Comparison of ENCODE assay signal across 10 cellular contexts in the genomic region with DNA sequence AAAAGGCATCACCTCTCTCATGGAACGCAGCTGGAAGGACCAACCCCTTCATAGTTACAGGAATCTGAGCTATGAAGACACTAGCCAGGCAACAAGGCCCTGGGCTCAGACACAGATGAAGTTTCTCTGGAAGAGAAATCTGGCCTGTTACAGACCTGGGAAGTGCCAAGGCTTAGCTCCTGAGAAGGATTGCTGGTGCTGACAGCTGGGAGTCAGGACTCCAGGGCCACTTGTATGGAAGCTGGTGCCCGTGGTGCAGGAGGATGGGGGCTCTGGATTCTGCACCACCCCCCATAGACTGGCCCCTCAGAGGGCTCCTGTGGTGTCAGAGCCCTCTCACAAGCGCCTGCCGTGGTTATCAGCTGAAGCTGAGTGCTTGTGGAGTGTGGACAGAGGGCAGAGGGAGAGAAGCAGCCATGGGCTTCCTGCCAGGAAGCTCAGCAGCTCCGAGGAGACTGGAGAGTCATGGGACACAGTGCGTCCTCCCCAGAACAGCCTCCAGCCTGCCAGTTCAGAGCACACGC.
DNase-seq lines count a peak whose midpoint lies in the region; ATAC-seq and TF ChIP-seq lines count a peak whose summit lies in the region.
"Had no signal": no experiment of that assay in that cellular context is flagged by ENCODE, and none has a peak within 500 bp of the region (broad histone marks: within the 10 kb centered on the region; RNA-seq: fewer than 3 reads in every experiment).

No MANE protein-coding gene starts in this region.

- DNase-seq in amniotic epithelial cell (ENCODE audit: low read depth) (peak; percentile 35), hepatocyte (ENCODE audit: low spot score) (peak; percentile 71), retinal pigment epithelial cell (ENCODE audit: low read depth) (peak; percentile 38), superior temporal gyrus (ENCODE audit: extremely low spot score) (no peak), Caco-2 (no peak), GOT3 (lab: John Stamatoyannopoulos, UW) (no peak)
- DNase-seq: DND-41, NCI-H2227 treated with DMSO at 0.1 percent for 48 hours had no signal

- no peaks in the 10 kb centered on the region for H3K9me2 ChIP-seq in hepatocyte (replicated peaks; ENCODE audit: insufficient read depth)

- H3K9me3 Mint-ChIP-seq in Caco-2 (ENCODE audit: unreplicated experiment), result no peaks in the 10 kb centered on the region

- no peaks in the 10 kb centered on the region for H3K36me3 Mint-ChIP-seq in Caco-2 (ENCODE audit: insufficient read depth, unreplicated experiment)

- intact Hi-C loops in Caco-2 (cut with micrococcal nuclease; ENCODE audit: unreplicated experiment), result no loop called here

- no peaks in the 10 kb centered on the region for H3K79me2 ChIP-seq in hepatocyte

- ATAC-seq in GM21381 (IDR thresholded peaks at IDR 0.05; ENCODE audit: unreplicated experiment), result no peak

- no peaks in the 10 kb centered on the region for H4K20me1 ChIP-seq in hepatocyte (ENCODE audit: insufficient read depth, poor library complexity, severe bottlenecking)

- H3K4me1 ChIP-seq in HEK293 (ENCODE audit: control insufficient read depth, insufficient read depth, low read length), result no peaks in the 10 kb centered on the region
- peaks cover 4% of the 10 kb centered on the region for H3K4me1 ChIP-seq in hepatocyte (ENCODE audit: insufficient read depth)
- peaks cover 17% of the 10 kb centered on the region for H3K4me1 ChIP-seq in Caco-2

- 64% methylated on average over 7 of the region's 7 CpGs for WGBS in hepatocyte (ENCODE audit: low lambda C conversion rate, missing lambda C conversion rate)

- CTCF ChIA-PET in HEK293 (lab: Yijun Ruan, JAX), result interaction anchor here (0.6 to 0.7 kb wide), 2 partner anchors 74 to 117 kb away, joined by 3 read pairs; no protein-coding TSS in a partner anchor
- CTCF ChIA-PET in Caco-2 (lab: Charles Lee), result no interaction called here

- no peak overlapping the region for H2AFZ ChIP-seq in hepatocyte

- TF ChIP-seq CTCF in HEK293 (tag by site-specific recombination; IDR thresholded peaks at IDR 0.05) (no peak), hepatocyte (IDR thresholded peaks at IDR 0.05; ENCODE audit: poor library complexity) (no peak), retinal pigment epithelial cell (conservative IDR thresholded peaks at IDR 0.05; ENCODE audit: low read depth, low read length) (no peak), Caco-2 (IDR thresholded peaks at IDR 0.05; ENCODE audit: insufficient read depth in 1 of 2, low read depth in 1 of 2, low read length in 1 of 2, severe bottlenecking in 1 of 2, unreplicated experiment in 1 of 2) (no peak)

- H3K27ac Mint-ChIP-seq in Caco-2 (ENCODE audit: unreplicated experiment), result no peak overlapping the region

- H3K4me3 Mint-ChIP-seq in Caco-2 (ENCODE audit: unreplicated experiment), result no peak overlapping the region

- H3K4me2 ChIP-seq in hepatocyte, result no peak overlapping the region

- H3K4me3 ChIP-seq in HEK293 (ENCODE audit: low read depth, low read length), result no peak overlapping the region
- no peak overlapping the region for H3K4me3 ChIP-seq in hepatocyte
- H3K4me3 ChIP-seq in retinal pigment epithelial cell (ENCODE audit: low read length), result no peak overlapping the region
- H3K4me3 ChIP-seq in Caco-2 (ENCODE audit: low read depth, low read length), result no peak overlapping the region

- no peak overlapping the region for H3K27ac ChIP-seq in HEK293 (ENCODE audit: extremely low read depth, low read depth, low read length)
- H3K27ac ChIP-seq in hepatocyte, result no peak overlapping the region

- H3K27me3 Mint-ChIP-seq in Caco-2 (ENCODE audit: insufficient read depth, unreplicated experiment), result no peaks in the 10 kb centered on the region

- POLR2A ChIA-PET in HEK293 (lab: Yijun Ruan, JAX) (no interaction called here), Caco-2 (lab: Charles Lee) (no interaction called here)

- H3K27me3 ChIP-seq in hepatocyte (no peaks in the 10 kb centered on the region), Caco-2 (replicated peaks; ENCODE audit: control insufficient read depth, insufficient read depth, low read length) (no peaks in the 10 kb centered on the region)

- H3K9me3 ChIP-seq in HEK293 (ENCODE audit: control insufficient read depth, insufficient read depth, low read depth, low read length) (no peaks in the 10 kb centered on the region), hepatocyte (ENCODE audit: low read depth) (no peaks in the 10 kb centered on the region), Caco-2 (no peaks in the 10 kb centered on the region)

- H3K4me1 Mint-ChIP-seq in Caco-2 (ENCODE audit: low read depth, unreplicated experiment), result peaks cover 8% of the 10 kb centered on the region

- no peaks in the 10 kb centered on the region for H3K36me3 ChIP-seq in HEK293 (ENCODE audit: control insufficient read depth in 2 of 2, insufficient read depth in 1 of 2, low read length in 2 of 2)
- no peaks in the 10 kb centered on the region for H3K36me3 ChIP-seq in hepatocyte (replicated peaks; ENCODE audit: insufficient read depth, low read depth)
- no peaks in the 10 kb centered on the region for H3K36me3 ChIP-seq in Caco-2 (ENCODE audit: control insufficient read depth, insufficient read depth, low read length)

- BruUV-seq in Caco-2 (replicated peaks; lab: Mats Ljungman, UMichigan), result no TSS peak

TF ChIP-seq in HEK293, 187 proteins besides CTCF, POLR2A, EP300 and RAD21:
- TF ChIP-seq, protein P1, sequence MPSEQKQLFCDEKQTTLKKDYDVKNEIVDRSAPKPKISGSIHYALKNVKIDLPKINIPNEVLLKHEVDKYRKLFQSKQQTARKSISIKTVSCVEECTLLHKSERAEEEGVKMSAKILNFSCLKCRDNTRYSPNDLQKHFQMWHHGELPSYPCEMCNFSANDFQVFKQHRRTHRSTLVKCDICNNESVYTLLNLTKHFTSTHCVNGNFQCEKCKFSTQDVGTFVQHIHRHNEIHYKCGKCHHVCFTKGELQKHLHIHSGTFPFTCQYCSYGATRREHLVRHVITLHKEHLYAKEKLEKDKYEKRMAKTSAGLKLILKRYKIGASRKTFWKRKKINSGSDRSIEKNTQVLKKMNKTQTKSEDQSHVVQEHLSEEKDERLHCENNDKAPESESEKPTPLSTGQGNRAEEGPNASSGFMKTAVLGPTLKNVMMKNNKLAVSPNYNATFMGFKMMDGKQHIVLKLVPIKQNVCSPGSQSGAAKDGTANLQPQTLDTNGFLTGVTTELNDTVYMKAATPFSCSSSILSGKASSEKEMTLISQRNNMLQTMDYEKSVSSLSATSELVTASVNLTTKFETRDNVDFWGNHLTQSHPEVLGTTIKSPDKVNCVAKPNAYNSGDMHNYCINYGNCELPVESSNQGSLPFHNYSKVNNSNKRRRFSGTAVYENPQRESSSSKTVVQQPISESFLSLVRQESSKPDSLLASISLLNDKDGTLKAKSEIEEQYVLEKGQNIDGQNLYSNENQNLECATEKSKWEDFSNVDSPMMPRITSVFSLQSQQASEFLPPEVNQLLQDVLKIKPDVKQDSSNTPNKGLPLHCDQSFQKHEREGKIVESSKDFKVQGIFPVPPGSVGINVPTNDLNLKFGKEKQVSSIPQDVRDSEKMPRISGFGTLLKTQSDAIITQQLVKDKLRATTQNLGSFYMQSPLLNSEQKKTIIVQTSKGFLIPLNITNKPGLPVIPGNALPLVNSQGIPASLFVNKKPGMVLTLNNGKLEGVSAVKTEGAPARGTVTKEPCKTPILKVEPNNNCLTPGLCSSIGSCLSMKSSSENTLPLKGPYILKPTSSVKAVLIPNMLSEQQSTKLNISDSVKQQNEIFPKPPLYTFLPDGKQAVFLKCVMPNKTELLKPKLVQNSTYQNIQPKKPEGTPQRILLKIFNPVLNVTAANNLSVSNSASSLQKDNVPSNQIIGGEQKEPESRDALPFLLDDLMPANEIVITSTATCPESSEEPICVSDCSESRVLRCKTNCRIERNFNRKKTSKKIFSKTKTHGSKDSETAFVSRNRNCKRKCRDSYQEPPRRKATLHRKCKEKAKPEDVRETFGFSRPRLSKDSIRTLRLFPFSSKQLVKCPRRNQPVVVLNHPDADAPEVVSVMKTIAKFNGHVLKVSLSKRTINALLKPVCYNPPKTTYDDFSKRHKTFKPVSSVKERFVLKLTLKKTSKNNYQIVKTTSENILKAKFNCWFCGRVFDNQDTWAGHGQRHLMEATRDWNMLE (tag by site-specific recombination; conservative IDR thresholded peaks at IDR 0.05; ENCODE audit: low read depth), result no peak
- peak; percentile 49; the same call in 1 of the 2 replicates for TF ChIP-seq ZIC2 (tag by site-specific recombination; IDR thresholded peaks at IDR 0.05)

Comparison
In these comparisons a context has a peak if more than half of its experiments do, and no peak if none do; other contexts are left out.
1. DNase-seq: peak in amniotic epithelial cell (single experiment), hepatocyte (single experiment) and retinal pigment epithelial cell (single experiment); none in superior temporal gyrus (single experiment), Caco-2 (0 of 2) and GOT3 (single experiment).